Comparison of ENCODE assay signal across 8 cellular contexts in the genomic region with DNA sequence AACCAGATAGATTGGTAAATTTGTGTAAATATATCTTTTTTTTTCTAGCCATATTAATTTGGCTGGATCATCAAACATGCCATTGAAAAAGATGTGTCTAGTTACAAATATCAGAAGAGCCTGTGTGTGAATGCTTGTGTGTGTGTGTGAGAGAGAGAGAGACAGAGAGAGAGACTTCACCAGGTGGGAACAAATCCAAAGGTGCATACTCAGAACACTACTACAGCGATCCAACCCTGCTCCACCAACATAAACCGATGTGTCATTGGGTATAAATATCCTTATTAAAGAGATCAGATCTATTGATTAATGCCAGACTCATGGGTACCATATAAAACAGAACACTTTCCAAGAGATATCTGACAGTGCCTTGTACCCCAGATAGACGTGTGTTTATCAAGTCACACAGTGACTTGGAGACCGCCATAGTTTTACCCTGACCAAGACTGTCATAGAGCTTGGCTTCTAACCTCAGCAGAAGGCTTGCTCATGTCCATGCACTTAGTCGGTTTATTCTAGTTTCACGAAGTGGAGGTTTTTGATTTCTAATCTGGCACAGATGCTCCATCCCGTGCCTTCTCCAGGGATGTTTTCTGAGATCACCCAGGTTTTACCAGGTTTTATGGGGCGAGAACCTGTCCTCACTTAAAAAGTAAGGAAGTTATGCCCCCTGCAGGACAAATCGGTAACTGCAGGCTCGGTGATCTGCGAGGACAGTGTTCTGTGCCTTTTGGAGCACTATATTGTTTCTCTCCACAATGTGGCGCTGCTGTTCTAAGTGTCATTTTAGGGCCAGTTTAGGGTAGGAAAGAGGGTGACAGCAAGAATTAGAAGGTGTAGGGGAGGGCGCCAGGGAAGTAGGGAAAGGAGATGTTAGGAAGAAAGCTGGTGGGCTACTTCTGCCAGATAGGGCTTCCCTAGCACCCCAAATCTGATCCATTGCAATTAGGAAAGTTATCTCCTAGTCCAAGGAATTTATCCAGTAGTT. TPM values are rescaled to one million over a fixed set of nuclear protein-coding genes. Genes with fewer than 3 reads are reported as not detected.
DNase-seq lines count a peak whose midpoint lies in the region; TF ChIP-seq lines count a peak whose summit lies in the region.

No MANE protein-coding gene starts in this region.

- 20 to 22% (median 20%) methylated on average over 13 of the region's 13 CpGs for WGBS in ovary, 3 donors
- 25 to 26% methylated on average over 10 to 13 of the region's 13 CpGs for WGBS in transverse colon (ENCODE audit: low coverage in 1 of 2), 2 donors

- intact Hi-C loops in ovary (cut with DNase I) (loop anchor here (1.0 to 5.0 kb wide), 3 partner anchors 91 to 95 kb away; no protein-coding TSS in a partner anchor), transverse colon (cut with DNase I; ENCODE audit: low total_unique reads) (loop anchor here (2.0 kb wide), 1 partner anchor 95 kb away; no protein-coding TSS in a partner anchor)

- TF ChIP-seq POLR2A in ovary (IDR thresholded peaks at IDR 0.05) (no peak), transverse colon (IDR thresholded peaks at IDR 0.05) (no peak)

- DNase-seq in DMS79 treated with DMSO at 0.1 percent for 48 hours (lab: John Stamatoyannopoulos, UW) (peak; percentile 70), HAP-1 (ENCODE audit: low spot score in 2 of 2) (peak; percentile 86 to 98), NCI-H1092 treated with DMSO at 0.1 percent for 48 hours (lab: John Stamatoyannopoulos, UW) (peak; percentile 91), SK-MEL-5 (ENCODE audit: low read depth, low spot score) (peak; percentile 92), germinal center (ENCODE audit: low spot score) (peak; percentile 84), ovary (peak; percentile 89 to 96 (median 95)), transverse colon (peak; percentile 97)
- peak; percentile 98 for DNase-seq in activated gamma-delta T cell treated with anti-CD3 and anti-CD28 coated beads, Interleukin-2, amount 50 U/mL, for 16 hours (ENCODE audit: low read depth)

- no peak for TF ChIP-seq EP300 in ovary (IDR thresholded peaks at IDR 0.05)
- no peak for TF ChIP-seq EP300 in transverse colon (IDR thresholded peaks at IDR 0.05; ENCODE audit: low read depth)

- H3K4me3 ChIP-seq in HAP-1 (no peak overlapping the region), ovary (no peak overlapping the region), transverse colon (no peak overlapping the region)

- H3K36me3 ChIP-seq in HAP-1 (replicated peaks), result no peaks in the 10 kb centered on the region
- H3K36me3 ChIP-seq in ovary, result no peaks in the 10 kb centered on the region
- H3K36me3 ChIP-seq in transverse colon, result no peaks in the 10 kb centered on the region

- H3K27ac ChIP-seq in ovary, result no peak overlapping the region
- no peak overlapping the region for H3K27ac ChIP-seq in transverse colon

- H3K4me1 ChIP-seq in HAP-1 (peaks cover 6% of the 10 kb centered on the region), ovary (ENCODE audit: insufficient read depth) (peaks cover 3% of the 10 kb centered on the region), transverse colon (no peaks in the 10 kb centered on the region)

- in situ Hi-C loops in HAP-1 (cut with MboI; ENCODE audit: low sequenced_read_pairs) (loop anchor here (5.0 kb wide), 2 partner anchors 74 to 91 kb away; no protein-coding TSS in a partner anchor), SK-MEL-5 (cut with HindIII; ENCODE audit: low pct_unique_long_range_greater_than_20kb, low sequenced_read_pairs) (loop anchor here (10.0 kb wide), 1 partner anchor 99 kb away; a partner anchor contains a TSS), transverse colon (cut with MboI; ENCODE audit: low pct_ligation_motif_present in 1 of 4, low pct_unique_long_range_greater_than_20kb in 1 of 4, low sequenced_read_pairs in 3 of 4) (loop anchor here (5.0 to 10.0 kb wide), 2 partner anchors 81 to 91 kb away; a partner anchor contains a TSS)

- H3K27me3 ChIP-seq in HAP-1 (ENCODE audit: low read depth) (no peaks in the 10 kb centered on the region), ovary (no peaks in the 10 kb centered on the region), transverse colon (peaks cover 7% of the 10 kb centered on the region)

- peak; percentile 84 to 99 (median 99) for TF ChIP-seq CTCF in ovary (IDR thresholded peaks at IDR 0.05)
- TF ChIP-seq CTCF in transverse colon (IDR thresholded peaks at IDR 0.05), result peak; percentile 98 to 100 (median 99)

- H3K9me3 ChIP-seq in HAP-1 (no peaks in the 10 kb centered on the region), ovary (no peaks in the 10 kb centered on the region), transverse colon (no peaks in the 10 kb centered on the region)

RNA-seq across cellular contexts. Expression of a gene that starts 29.3 kb away (rescaled TPM):
- total RNA-seq in SK-MEL-5 (2014; rRNA removed; shearing (Covaris generic)), result not detected in 2 replicates
- polyA plus RNA-seq in SK-MEL-5 (2015; cell fraction: cytosol; rRNA removed), result not detected in 2 replicates
- not detected in 2 replicates for polyA plus RNA-seq in SK-MEL-5 (2015; cell fraction: nucleus; rRNA removed)
- total RNA-seq in ovary (under 1 TPM in 3 of 7 donors, not detected in 4; 0.13 to 0.36 (median 0.34) TPM), transverse colon (not detected)
- under 1 TPM in 1 of 2 donors, not detected in 1; 0.06 TPM for polyA plus RNA-seq in ovary
